11 cellular contexts compared by ENCODE assay signal in the genomic region with DNA sequence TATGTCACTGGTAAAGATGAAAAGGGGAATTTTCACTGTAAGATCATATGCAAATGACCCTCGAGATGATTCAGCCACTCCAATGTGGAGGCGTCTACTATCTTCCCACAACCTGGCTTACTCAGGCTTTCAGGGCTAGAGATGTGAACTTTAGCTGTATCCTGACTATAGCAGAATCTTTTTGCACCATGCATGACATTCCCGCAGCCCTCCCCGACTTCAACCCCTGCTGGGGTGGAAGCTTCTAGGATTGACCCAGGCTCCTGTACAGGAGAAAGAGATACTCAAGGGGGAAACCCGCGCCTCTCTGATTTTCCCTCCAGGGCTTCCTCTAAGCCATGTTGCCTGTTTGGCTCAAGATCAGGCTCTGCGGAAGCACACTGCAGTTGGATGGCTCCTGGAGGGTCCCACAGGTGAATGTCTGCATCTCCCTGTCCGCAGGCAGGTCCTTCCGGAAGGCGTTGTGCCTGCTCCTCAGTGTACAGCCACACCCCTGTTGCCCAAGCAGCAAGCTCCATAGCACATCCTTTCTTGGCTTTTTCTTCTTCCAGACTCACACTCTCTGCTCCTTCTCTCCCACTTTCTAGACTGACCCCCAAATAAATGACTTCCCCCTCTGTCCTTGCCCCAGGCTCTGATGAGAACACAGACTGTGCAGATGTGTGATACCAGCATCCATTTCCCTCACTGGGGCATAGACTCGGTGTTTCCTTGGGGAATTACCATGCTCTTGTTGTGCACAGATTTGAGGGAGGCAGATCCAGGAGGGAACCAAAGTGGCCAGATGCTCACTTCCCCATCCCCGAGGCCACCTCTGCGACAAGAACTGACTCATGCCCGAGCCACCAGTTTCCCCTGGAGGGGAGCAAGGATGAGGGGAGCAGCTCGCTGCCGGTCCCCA. TPM values are rescaled to one million over a fixed set of nuclear protein-coding genes. Genes with fewer than 3 reads are reported as not detected.
A peak's percentile ranks its signal among the peaks of the same experiment; 100 is the strongest.
DNase-seq lines count a peak whose midpoint lies in the region; ATAC-seq and TF ChIP-seq lines count a peak whose summit lies in the region.
"Had no signal": no experiment of that assay in that cellular context is flagged by ENCODE, and none has a peak within 500 bp of the region (broad histone marks: within the 10 kb centered on the region; RNA-seq: fewer than 3 reads in every experiment).

No MANE protein-coding gene starts in this region.

- H3K4me3 Mint-ChIP-seq in activated CD8-positive, alpha-beta T cell treated with anti-CD3 and anti-CD28 coated beads for 36 hours = no peak overlapping the region
- H3K4me3 Mint-ChIP-seq in activated CD8-positive, alpha-beta T cell treated with anti-CD3 and anti-CD28 coated beads, Interleukin-2, amount 10 ng/mL, durations not matched to agents 7 days and 5 days = no peak overlapping the region
- H3K4me3 Mint-ChIP-seq in MCF 10A (ENCODE audit: unreplicated experiment) = no peak overlapping the region
- peak overlapping the region; percentile 36 for H3K4me3 Mint-ChIP-seq in stimulated activated effector memory CD8-positive, alpha-beta T cell treated with anti-CD3 and anti-CD28 coated beads, Interleukin-12 subunit alpha, Interleukin-12 subunit beta, amount 100 ng/mL, for 72 hours
- H3K4me3 Mint-ChIP-seq: brain had no signal

- no peak for TF ChIP-seq CTCF in activated CD8-positive, alpha-beta T cell treated with anti-CD3 and anti-CD28 coated beads for 36 hours (IDR thresholded peaks at IDR 0.05)
- no peak for TF ChIP-seq CTCF in MCF 10A (IDR thresholded peaks at IDR 0.05; ENCODE audit: unreplicated experiment)

- peak; percentile 69 for DNase-seq in activated CD8-positive, alpha-beta T cell treated with anti-CD3 and anti-CD28 coated beads for 36 hours
- no peak for DNase-seq in activated CD8-positive, alpha-beta T cell treated with anti-CD3 and anti-CD28 coated beads, Interleukin-2, amount 10 ng/mL, durations not matched to agents 7 days and 5 days
- DNase-seq in MCF 10A (ENCODE audit: unreplicated experiment) = peak; percentile 13
- no peak for DNase-seq in stimulated activated effector memory CD8-positive, alpha-beta T cell treated with anti-CD3 and anti-CD28 coated beads, Interleukin-12 subunit alpha, Interleukin-12 subunit beta, amount 100 ng/mL, for 72 hours (ENCODE audit: low spot score in 2 of 2)
- no peak for DNase-seq in midbrain (lab: John Stamatoyannopoulos, UW)
- DNase-seq in germinal center (ENCODE audit: low spot score) = no peak
- no peak for DNase-seq in NCI-H2029 (lab: John Stamatoyannopoulos, UW)

- H3K4me1 Mint-ChIP-seq in activated CD8-positive, alpha-beta T cell treated with anti-CD3 and anti-CD28 coated beads for 36 hours (ENCODE audit: low read depth) = peaks cover 25% of the 10 kb centered on the region
- no peaks in the 10 kb centered on the region for H3K4me1 Mint-ChIP-seq in activated CD8-positive, alpha-beta T cell treated with anti-CD3 and anti-CD28 coated beads, Interleukin-2, amount 10 ng/mL, durations not matched to agents 7 days and 5 days (ENCODE audit: low read depth)
- H3K4me1 Mint-ChIP-seq in MCF 10A (ENCODE audit: insufficient read depth, unreplicated experiment) = no peaks in the 10 kb centered on the region
- peaks cover 27% of the 10 kb centered on the region for H3K4me1 Mint-ChIP-seq in stimulated activated effector memory CD8-positive, alpha-beta T cell treated with anti-CD3 and anti-CD28 coated beads, Interleukin-12 subunit alpha, Interleukin-12 subunit beta, amount 100 ng/mL, for 72 hours

- no peak overlapping the region for H3K27ac Mint-ChIP-seq in activated CD8-positive, alpha-beta T cell treated with anti-CD3 and anti-CD28 coated beads for 36 hours
- no peak overlapping the region for H3K27ac Mint-ChIP-seq in activated CD8-positive, alpha-beta T cell treated with anti-CD3 and anti-CD28 coated beads, Interleukin-2, amount 10 ng/mL, durations not matched to agents 7 days and 5 days
- H3K27ac Mint-ChIP-seq in MCF 10A (ENCODE audit: low read depth, unreplicated experiment) = no peak overlapping the region
- H3K27ac Mint-ChIP-seq in stimulated activated effector memory CD8-positive, alpha-beta T cell treated with anti-CD3 and anti-CD28 coated beads, Interleukin-12 subunit alpha, Interleukin-12 subunit beta, amount 100 ng/mL, for 72 hours = no peak overlapping the region
- H3K27ac Mint-ChIP-seq: brain had no signal

- peaks cover 8% of the 10 kb centered on the region for H3K9me3 Mint-ChIP-seq in activated CD8-positive, alpha-beta T cell treated with anti-CD3 and anti-CD28 coated beads for 36 hours
- H3K9me3 Mint-ChIP-seq in activated CD8-positive, alpha-beta T cell treated with anti-CD3 and anti-CD28 coated beads, Interleukin-2, amount 10 ng/mL, durations not matched to agents 7 days and 5 days (ENCODE audit: insufficient read depth) = no peaks in the 10 kb centered on the region
- H3K9me3 Mint-ChIP-seq in MCF 10A (ENCODE audit: unreplicated experiment) = no peaks in the 10 kb centered on the region
- no peaks in the 10 kb centered on the region for H3K9me3 Mint-ChIP-seq in stimulated activated effector memory CD8-positive, alpha-beta T cell treated with anti-CD3 and anti-CD28 coated beads, Interleukin-12 subunit alpha, Interleukin-12 subunit beta, amount 100 ng/mL, for 72 hours

- peak; percentile 94 for ATAC-seq in activated CD8-positive, alpha-beta T cell treated with anti-CD3 and anti-CD28 coated beads for 36 hours
- ATAC-seq in activated CD8-positive, alpha-beta T cell treated with anti-CD3 and anti-CD28 coated beads, Interleukin-2, amount 10 ng/mL, durations not matched to agents 7 days and 5 days = no peak
- peak; percentile 78 for ATAC-seq in HG03432 (IDR thresholded peaks at IDR 0.05; ENCODE audit: unreplicated experiment)
- ATAC-seq in stimulated activated effector memory CD8-positive, alpha-beta T cell treated with anti-CD3 and anti-CD28 coated beads, Interleukin-12 subunit alpha, Interleukin-12 subunit beta, amount 100 ng/mL, for 72 hours = peak; percentile 94

- BruUV-seq in MCF 10A (replicated peaks; lab: Mats Ljungman, UMichigan) = no TSS peak

- POLR2A ChIA-PET in activated CD8-positive, alpha-beta T cell treated with anti-CD3 and anti-CD28 coated beads for 36 hours (lab: Charles Lee) = interaction anchor here (1.7 to 1.9 kb wide), 2 partner anchors 10 to 29 kb away, joined by 6 to 7 read pairs; partner anchors contain the start of gene POP4
- POLR2A ChIA-PET in activated CD8-positive, alpha-beta T cell treated with anti-CD3 and anti-CD28 coated beads, Interleukin-2, amount 10 ng/mL, durations not matched to agents 7 days and 5 days (lab: Charles Lee) = no interaction called here
- POLR2A ChIA-PET in MCF 10A (lab: Yijun Ruan, JAX) = interaction anchor here (0.7 kb wide), 1 partner anchor 24 kb away, joined by 4 read pairs; no protein-coding TSS in a partner anchor

- no peaks in the 10 kb centered on the region for H3K36me3 Mint-ChIP-seq in activated CD8-positive, alpha-beta T cell treated with anti-CD3 and anti-CD28 coated beads for 36 hours (ENCODE audit: low read depth)
- H3K36me3 Mint-ChIP-seq in activated CD8-positive, alpha-beta T cell treated with anti-CD3 and anti-CD28 coated beads, Interleukin-2, amount 10 ng/mL, durations not matched to agents 7 days and 5 days (ENCODE audit: low read depth) = no peaks in the 10 kb centered on the region
- H3K36me3 Mint-ChIP-seq in MCF 10A (ENCODE audit: insufficient read depth, unreplicated experiment) = peaks cover 7% of the 10 kb centered on the region
- H3K36me3 Mint-ChIP-seq in stimulated activated effector memory CD8-positive, alpha-beta T cell treated with anti-CD3 and anti-CD28 coated beads, Interleukin-12 subunit alpha, Interleukin-12 subunit beta, amount 100 ng/mL, for 72 hours = no peaks in the 10 kb centered on the region
- H3K36me3 Mint-ChIP-seq: brain had no signal

- CTCF ChIA-PET in activated CD8-positive, alpha-beta T cell treated with anti-CD3 and anti-CD28 coated beads for 36 hours (lab: Charles Lee) = interaction anchor here (0.9 to 1.4 kb wide), 5 partner anchors 14 to 140 kb away, joined by 3 to 4 read pairs (median 4); partner anchors contain the start of gene POP4
- CTCF ChIA-PET in activated CD8-positive, alpha-beta T cell treated with anti-CD3 and anti-CD28 coated beads, Interleukin-2, amount 10 ng/mL, durations not matched to agents 7 days and 5 days (lab: Charles Lee) = interaction anchor here (1.0 kb wide), 1 partner anchor 21 kb away, joined by 3 read pairs; no protein-coding TSS in a partner anchor
- CTCF ChIA-PET in MCF 10A (lab: Yijun Ruan, JAX) = interaction anchor here (0.6 to 0.7 kb wide), 2 partner anchors 322 to 1514 kb away, joined by 3 read pairs; no protein-coding TSS in a partner anchor

- intact Hi-C loops in activated CD8-positive, alpha-beta T cell treated with anti-CD3 and anti-CD28 coated beads for 36 hours (cut with micrococcal nuclease) = no loop called here
- intact Hi-C loops in MCF 10A (cut with micrococcal nuclease) = no loop called here

- peaks cover 45% of the 10 kb centered on the region for H3K27me3 Mint-ChIP-seq in activated CD8-positive, alpha-beta T cell treated with anti-CD3 and anti-CD28 coated beads for 36 hours
- peaks cover 37% of the 10 kb centered on the region for H3K27me3 Mint-ChIP-seq in activated CD8-positive, alpha-beta T cell treated with anti-CD3 and anti-CD28 coated beads, Interleukin-2, amount 10 ng/mL, durations not matched to agents 7 days and 5 days (ENCODE audit: low read depth)
- H3K27me3 Mint-ChIP-seq in MCF 10A (ENCODE audit: insufficient read depth, unreplicated experiment) = peaks cover 31% of the 10 kb centered on the region

RNA-seq across cellular contexts. Expression of gene POP4, which starts 29.1 kb away (rescaled TPM):
- total RNA-seq in activated CD8-positive, alpha-beta T cell treated with anti-CD3 and anti-CD28 coated beads for 36 hours = 10 to 100 TPM; 84.7 to 89.5 TPM
- 100 to 1,000 TPM; 101 to 103 TPM for total RNA-seq in activated CD8-positive, alpha-beta T cell treated with anti-CD3 and anti-CD28 coated beads, Interleukin-2, amount 10 ng/mL, durations not matched to agents 7 days and 5 days
- total RNA-seq in MCF 10A (2022) = 60.3 and 82.5 TPM in 2 replicates

RNA-seq across cellular contexts. Expression of gene VSTM2B, which starts 51.2 kb away (rescaled TPM):
- total RNA-seq in activated CD8-positive, alpha-beta T cell treated with anti-CD3 and anti-CD28 coated beads for 36 hours = not detected
- not detected for total RNA-seq in activated CD8-positive, alpha-beta T cell treated with anti-CD3 and anti-CD28 coated beads, Interleukin-2, amount 10 ng/mL, durations not matched to agents 7 days and 5 days
- total RNA-seq in MCF 10A (2022) = not detected in 2 replicates
- total RNA-seq: K562, suprapubic skin had no signal

Comparison
In these comparisons a context has a peak if more than half of its experiments do, and no peak if none do; other contexts are left out.
1. DNase-seq: peak in activated CD8-positive, alpha-beta T cell treated with anti-CD3 and anti-CD28 coated beads for 36 hours (single experiment) and MCF 10A (single experiment); none in activated CD8-positive, alpha-beta T cell treated with anti-CD3 and anti-CD28 coated beads, Interleukin-2, amount 10 ng/mL, durations not matched to agents 7 days and 5 days (single experiment), stimulated activated effector memory CD8-positive, alpha-beta T cell treated with anti-CD3 and anti-CD28 coated beads, Interleukin-12 subunit alpha, Interleukin-12 subunit beta, amount 100 ng/mL, for 72 hours (0 of 2), midbrain (single experiment), germinal center (single experiment) and NCI-H2029 (single experiment).